ENCODE assay signal across 1 cellular context in the genomic region with DNA sequence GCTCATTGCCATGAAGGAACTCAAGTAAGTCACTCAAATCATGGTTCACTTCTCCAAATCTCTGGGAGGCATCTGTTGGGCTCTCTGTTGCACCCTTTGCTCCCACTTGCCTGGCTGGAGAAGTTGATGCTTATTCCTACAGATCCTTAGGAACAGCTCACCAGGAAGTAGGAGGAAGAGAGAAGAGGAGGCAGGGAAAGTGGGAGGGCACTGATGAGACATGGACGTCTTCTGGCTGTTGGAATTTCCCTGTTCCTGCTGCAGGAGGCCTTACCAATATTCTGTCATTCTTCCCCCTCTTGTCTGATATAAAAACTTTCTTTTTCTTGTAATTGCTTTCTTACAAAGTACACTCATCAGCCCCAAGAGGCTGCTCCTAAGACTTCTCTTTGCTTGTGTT.
TF ChIP-seq lines count a peak whose summit lies in the region.

No MANE protein-coding gene starts in this region.

TF ChIP-seq in IMR-90, 13 proteins besides CTCF, POLR2A, EP300 and RAD21:
- TF ChIP-seq, protein P1, sequence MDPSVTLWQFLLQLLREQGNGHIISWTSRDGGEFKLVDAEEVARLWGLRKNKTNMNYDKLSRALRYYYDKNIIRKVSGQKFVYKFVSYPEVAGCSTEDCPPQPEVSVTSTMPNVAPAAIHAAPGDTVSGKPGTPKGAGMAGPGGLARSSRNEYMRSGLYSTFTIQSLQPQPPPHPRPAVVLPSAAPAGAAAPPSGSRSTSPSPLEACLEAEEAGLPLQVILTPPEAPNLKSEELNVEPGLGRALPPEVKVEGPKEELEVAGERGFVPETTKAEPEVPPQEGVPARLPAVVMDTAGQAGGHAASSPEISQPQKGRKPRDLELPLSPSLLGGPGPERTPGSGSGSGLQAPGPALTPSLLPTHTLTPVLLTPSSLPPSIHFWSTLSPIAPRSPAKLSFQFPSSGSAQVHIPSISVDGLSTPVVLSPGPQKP (IDR thresholded peaks at IDR 0.05; ENCODE audit: borderline replicate concordance, low read depth, low read length), result no peak
- TF ChIP-seq RCOR1 (IDR thresholded peaks at IDR 0.05; ENCODE audit: insufficient replicate concordance, low read length) (no peak), MAFK (IDR thresholded peaks at IDR 0.05; ENCODE audit: low read depth, low read length) (no peak), CHD1 (IDR thresholded peaks at IDR 0.05; ENCODE audit: low read depth, low read length) (no peak), BHLHE40 (IDR thresholded peaks at IDR 0.05; ENCODE audit: low read depth, low read length) (no peak), MAZ (IDR thresholded peaks at IDR 0.05; ENCODE audit: borderline replicate concordance, low read depth, low read length) (no peak), RFX5 (IDR thresholded peaks at IDR 0.05; ENCODE audit: low read depth, low read length) (no peak), CEBPB (IDR thresholded peaks at IDR 0.05; ENCODE audit: low read depth, low read length) (no peak), NFE2L2 (IDR thresholded peaks at IDR 0.05; ENCODE audit: low read depth, low read length) (no peak), MXI1 (IDR thresholded peaks at IDR 0.05; ENCODE audit: borderline replicate concordance, low read depth, low read length) (no peak), SMC3 (IDR thresholded peaks at IDR 0.05; ENCODE audit: low read depth, low read length) (no peak), FOS (IDR thresholded peaks at IDR 0.05; ENCODE audit: low read depth, low read length) (no peak)
- TF ChIP-seq, protein P2, sequence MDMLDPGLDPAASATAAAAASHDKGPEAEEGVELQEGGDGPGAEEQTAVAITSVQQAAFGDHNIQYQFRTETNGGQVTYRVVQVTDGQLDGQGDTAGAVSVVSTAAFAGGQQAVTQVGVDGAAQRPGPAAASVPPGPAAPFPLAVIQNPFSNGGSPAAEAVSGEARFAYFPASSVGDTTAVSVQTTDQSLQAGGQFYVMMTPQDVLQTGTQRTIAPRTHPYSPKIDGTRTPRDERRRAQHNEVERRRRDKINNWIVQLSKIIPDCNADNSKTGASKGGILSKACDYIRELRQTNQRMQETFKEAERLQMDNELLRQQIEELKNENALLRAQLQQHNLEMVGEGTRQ (IDR thresholded peaks at IDR 0.05; ENCODE audit: low read depth, low read length), result no peak
TF ChIP-seq in IMR-90: peak in this region for 0.
